In genomic region chr4:55547461-55547770, GRCh38 we compare ENCODE assay signal across 2 cellular contexts.
A peak's percentile ranks its signal among the peaks of the same experiment; 100 is the strongest.
TF ChIP-seq lines count a peak whose summit lies in the region.

No MANE protein-coding gene starts in this region.

TF ChIP-seq in IMR-90, 13 proteins besides CTCF, POLR2A, EP300 and RAD21:
- TF ChIP-seq MAFK (IDR thresholded peaks at IDR 0.05; ENCODE audit: low read depth, low read length) = no peak
- no peak for TF ChIP-seq CHD1 (IDR thresholded peaks at IDR 0.05; ENCODE audit: low read depth, low read length)
- no peak for TF ChIP-seq CEBPB (IDR thresholded peaks at IDR 0.05; ENCODE audit: low read depth, low read length)
- TF ChIP-seq RCOR1 (IDR thresholded peaks at IDR 0.05; ENCODE audit: insufficient replicate concordance, low read length) = no peak
- TF ChIP-seq, protein P1, sequence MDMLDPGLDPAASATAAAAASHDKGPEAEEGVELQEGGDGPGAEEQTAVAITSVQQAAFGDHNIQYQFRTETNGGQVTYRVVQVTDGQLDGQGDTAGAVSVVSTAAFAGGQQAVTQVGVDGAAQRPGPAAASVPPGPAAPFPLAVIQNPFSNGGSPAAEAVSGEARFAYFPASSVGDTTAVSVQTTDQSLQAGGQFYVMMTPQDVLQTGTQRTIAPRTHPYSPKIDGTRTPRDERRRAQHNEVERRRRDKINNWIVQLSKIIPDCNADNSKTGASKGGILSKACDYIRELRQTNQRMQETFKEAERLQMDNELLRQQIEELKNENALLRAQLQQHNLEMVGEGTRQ (IDR thresholded peaks at IDR 0.05; ENCODE audit: low read depth, low read length) = no peak
- no peak for TF ChIP-seq NFE2L2 (IDR thresholded peaks at IDR 0.05; ENCODE audit: low read depth, low read length)
- no peak for TF ChIP-seq FOS (IDR thresholded peaks at IDR 0.05; ENCODE audit: low read depth, low read length)
- no peak for TF ChIP-seq MXI1 (IDR thresholded peaks at IDR 0.05; ENCODE audit: borderline replicate concordance, low read depth, low read length)
TF ChIP-seq in IMR-90: peak in this region for 0.

TF ChIP-seq in K562, 482 proteins besides CTCF, POLR2A, EP300 and RAD21:
- TF ChIP-seq GTF2F1 (IDR thresholded peaks at IDR 0.05; ENCODE audit: low read depth, low read length) (no peak), MYC (IDR thresholded peaks at IDR 0.05; ENCODE audit: low read depth, low read length) (peak; percentile 26; the same call in 1 of the 2 replicates), MYC (CRISPR knock-in tag; IDR thresholded peaks at IDR 0.05; ENCODE audit: borderline replicate concordance, low read depth) (no peak), CHD1 (IDR thresholded peaks at IDR 0.05; ENCODE audit: low read length) (peak; percentile 22)
- TF ChIP-seq, protein P2, sequence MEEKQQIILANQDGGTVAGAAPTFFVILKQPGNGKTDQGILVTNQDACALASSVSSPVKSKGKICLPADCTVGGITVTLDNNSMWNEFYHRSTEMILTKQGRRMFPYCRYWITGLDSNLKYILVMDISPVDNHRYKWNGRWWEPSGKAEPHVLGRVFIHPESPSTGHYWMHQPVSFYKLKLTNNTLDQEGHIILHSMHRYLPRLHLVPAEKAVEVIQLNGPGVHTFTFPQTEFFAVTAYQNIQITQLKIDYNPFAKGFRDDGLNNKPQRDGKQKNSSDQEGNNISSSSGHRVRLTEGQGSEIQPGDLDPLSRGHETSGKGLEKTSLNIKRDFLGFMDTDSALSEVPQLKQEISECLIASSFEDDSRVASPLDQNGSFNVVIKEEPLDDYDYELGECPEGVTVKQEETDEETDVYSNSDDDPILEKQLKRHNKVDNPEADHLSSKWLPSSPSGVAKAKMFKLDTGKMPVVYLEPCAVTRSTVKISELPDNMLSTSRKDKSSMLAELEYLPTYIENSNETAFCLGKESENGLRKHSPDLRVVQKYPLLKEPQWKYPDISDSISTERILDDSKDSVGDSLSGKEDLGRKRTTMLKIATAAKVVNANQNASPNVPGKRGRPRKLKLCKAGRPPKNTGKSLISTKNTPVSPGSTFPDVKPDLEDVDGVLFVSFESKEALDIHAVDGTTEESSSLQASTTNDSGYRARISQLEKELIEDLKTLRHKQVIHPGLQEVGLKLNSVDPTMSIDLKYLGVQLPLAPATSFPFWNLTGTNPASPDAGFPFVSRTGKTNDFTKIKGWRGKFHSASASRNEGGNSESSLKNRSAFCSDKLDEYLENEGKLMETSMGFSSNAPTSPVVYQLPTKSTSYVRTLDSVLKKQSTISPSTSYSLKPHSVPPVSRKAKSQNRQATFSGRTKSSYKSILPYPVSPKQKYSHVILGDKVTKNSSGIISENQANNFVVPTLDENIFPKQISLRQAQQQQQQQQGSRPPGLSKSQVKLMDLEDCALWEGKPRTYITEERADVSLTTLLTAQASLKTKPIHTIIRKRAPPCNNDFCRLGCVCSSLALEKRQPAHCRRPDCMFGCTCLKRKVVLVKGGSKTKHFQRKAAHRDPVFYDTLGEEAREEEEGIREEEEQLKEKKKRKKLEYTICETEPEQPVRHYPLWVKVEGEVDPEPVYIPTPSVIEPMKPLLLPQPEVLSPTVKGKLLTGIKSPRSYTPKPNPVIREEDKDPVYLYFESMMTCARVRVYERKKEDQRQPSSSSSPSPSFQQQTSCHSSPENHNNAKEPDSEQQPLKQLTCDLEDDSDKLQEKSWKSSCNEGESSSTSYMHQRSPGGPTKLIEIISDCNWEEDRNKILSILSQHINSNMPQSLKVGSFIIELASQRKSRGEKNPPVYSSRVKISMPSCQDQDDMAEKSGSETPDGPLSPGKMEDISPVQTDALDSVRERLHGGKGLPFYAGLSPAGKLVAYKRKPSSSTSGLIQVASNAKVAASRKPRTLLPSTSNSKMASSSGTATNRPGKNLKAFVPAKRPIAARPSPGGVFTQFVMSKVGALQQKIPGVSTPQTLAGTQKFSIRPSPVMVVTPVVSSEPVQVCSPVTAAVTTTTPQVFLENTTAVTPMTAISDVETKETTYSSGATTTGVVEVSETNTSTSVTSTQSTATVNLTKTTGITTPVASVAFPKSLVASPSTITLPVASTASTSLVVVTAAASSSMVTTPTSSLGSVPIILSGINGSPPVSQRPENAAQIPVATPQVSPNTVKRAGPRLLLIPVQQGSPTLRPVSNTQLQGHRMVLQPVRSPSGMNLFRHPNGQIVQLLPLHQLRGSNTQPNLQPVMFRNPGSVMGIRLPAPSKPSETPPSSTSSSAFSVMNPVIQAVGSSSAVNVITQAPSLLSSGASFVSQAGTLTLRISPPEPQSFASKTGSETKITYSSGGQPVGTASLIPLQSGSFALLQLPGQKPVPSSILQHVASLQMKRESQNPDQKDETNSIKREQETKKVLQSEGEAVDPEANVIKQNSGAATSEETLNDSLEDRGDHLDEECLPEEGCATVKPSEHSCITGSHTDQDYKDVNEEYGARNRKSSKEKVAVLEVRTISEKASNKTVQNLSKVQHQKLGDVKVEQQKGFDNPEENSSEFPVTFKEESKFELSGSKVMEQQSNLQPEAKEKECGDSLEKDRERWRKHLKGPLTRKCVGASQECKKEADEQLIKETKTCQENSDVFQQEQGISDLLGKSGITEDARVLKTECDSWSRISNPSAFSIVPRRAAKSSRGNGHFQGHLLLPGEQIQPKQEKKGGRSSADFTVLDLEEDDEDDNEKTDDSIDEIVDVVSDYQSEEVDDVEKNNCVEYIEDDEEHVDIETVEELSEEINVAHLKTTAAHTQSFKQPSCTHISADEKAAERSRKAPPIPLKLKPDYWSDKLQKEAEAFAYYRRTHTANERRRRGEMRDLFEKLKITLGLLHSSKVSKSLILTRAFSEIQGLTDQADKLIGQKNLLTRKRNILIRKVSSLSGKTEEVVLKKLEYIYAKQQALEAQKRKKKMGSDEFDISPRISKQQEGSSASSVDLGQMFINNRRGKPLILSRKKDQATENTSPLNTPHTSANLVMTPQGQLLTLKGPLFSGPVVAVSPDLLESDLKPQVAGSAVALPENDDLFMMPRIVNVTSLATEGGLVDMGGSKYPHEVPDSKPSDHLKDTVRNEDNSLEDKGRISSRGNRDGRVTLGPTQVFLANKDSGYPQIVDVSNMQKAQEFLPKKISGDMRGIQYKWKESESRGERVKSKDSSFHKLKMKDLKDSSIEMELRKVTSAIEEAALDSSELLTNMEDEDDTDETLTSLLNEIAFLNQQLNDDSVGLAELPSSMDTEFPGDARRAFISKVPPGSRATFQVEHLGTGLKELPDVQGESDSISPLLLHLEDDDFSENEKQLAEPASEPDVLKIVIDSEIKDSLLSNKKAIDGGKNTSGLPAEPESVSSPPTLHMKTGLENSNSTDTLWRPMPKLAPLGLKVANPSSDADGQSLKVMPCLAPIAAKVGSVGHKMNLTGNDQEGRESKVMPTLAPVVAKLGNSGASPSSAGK (IDR thresholded peaks at IDR 0.05) = peak; percentile 30; the same call in 1 of the 2 replicates
